8 cellular contexts compared by ENCODE assay signal in genomic region chr19:48393559-48394330, GRCh38. TPM values are rescaled to one million over a fixed set of nuclear protein-coding genes. Genes with fewer than 3 reads are reported as not detected.
DNase-seq lines count a peak whose midpoint lies in the region; ATAC-seq and TF ChIP-seq lines count a peak whose summit lies in the region.

Gene GRIN2D, plus strand, starts transcription at chr19:48393668. Its CDS starts 4,725 bp downstream, at chr19:48398393.

- peaks cover 51% of the 10 kb centered on the region for H3K27me3 Mint-ChIP-seq in CD4-positive, CD25-positive, alpha-beta regulatory T cell
- H3K27me3 Mint-ChIP-seq in activated naive CD4-positive, alpha-beta T cell treated with anti-CD3 and anti-CD28 coated beads for 36 hours (ENCODE audit: low read depth), result peaks cover 42% of the 10 kb centered on the region

- H3K36me3 Mint-ChIP-seq in CD4-positive, CD25-positive, alpha-beta regulatory T cell, result peaks cover 1% of the 10 kb centered on the region
- H3K36me3 Mint-ChIP-seq in activated naive CD4-positive, alpha-beta T cell treated with anti-CD3 and anti-CD28 coated beads for 36 hours (ENCODE audit: low read depth), result peaks cover 3% of the 10 kb centered on the region

- peak in 2 of 3 donors; percentile 21 to 22 for DNase-seq in CD4-positive, CD25-positive, alpha-beta regulatory T cell
- DNase-seq in HUDEP-2 (lab: John Stamatoyannopoulos, UW; ENCODE audit: unreplicated experiment in 76 of 76) (peak in 53 of 76 experiments; percentile 15 to 68 (median 49)), kidney epithelial cell (ENCODE audit: low read depth) (no peak), esophagus muscularis mucosa (ENCODE audit: extremely low spot score) (no peak), OCI-M2 (lab: John Stamatoyannopoulos, UW; ENCODE audit: unreplicated experiment) (no peak)
- peak; percentile 25 for DNase-seq in activated naive CD4-positive, alpha-beta T cell treated with anti-CD3 and anti-CD28 coated beads for 36 hours

- H3K4me1 ChIP-seq in CD4-positive, CD25-positive, alpha-beta regulatory T cell (ENCODE audit: control insufficient read depth, insufficient read depth, low read length, poor library complexity, severe bottlenecking), result peaks cover 62% of the 10 kb centered on the region
- H3K4me1 ChIP-seq in esophagus muscularis mucosa, result peaks cover 28 to 67% (median 52%) of the 10 kb centered on the region in 4 donors

- H3K9me3 ChIP-seq in CD4-positive, CD25-positive, alpha-beta regulatory T cell (ENCODE audit: control insufficient read depth in 2 of 2, low read length in 2 of 2), result no peaks in the 10 kb centered on the region
- H3K9me3 ChIP-seq in esophagus muscularis mucosa, result no peaks in the 10 kb centered on the region

- TF ChIP-seq CTCF in kidney epithelial cell (IDR thresholded peaks at IDR 0.05; ENCODE audit: insufficient read depth, low read length, poor library complexity, severe bottlenecking) (no peak), esophagus muscularis mucosa (IDR thresholded peaks at IDR 0.05) (no peak)

- CTCF ChIA-PET in activated naive CD4-positive, alpha-beta T cell treated with anti-CD3 and anti-CD28 coated beads for 36 hours (lab: Charles Lee), result interaction anchor here (0.5 to 1.2 kb wide), 2 partner anchors 18 to 29 kb away, joined by 3 read pairs; partner anchors contain the start of genes SYNGR4 and TMEM143

- peaks cover 5% of the 10 kb centered on the region for H3K27me3 ChIP-seq in CD4-positive, CD25-positive, alpha-beta regulatory T cell (ENCODE audit: control insufficient read depth, insufficient read depth, low read length)
- H3K27me3 ChIP-seq in kidney epithelial cell (ENCODE audit: control insufficient read depth, insufficient read depth, low read length) (peaks cover 44% of the 10 kb centered on the region), esophagus muscularis mucosa (peaks cover 7 to 68% (median 56%) of the 10 kb centered on the region in 4 donors)

- WGBS in esophagus muscularis mucosa, result 4% methylated on average over 9 of the region's 40 CpGs

- TF ChIP-seq EP300 in esophagus muscularis mucosa (IDR thresholded peaks at IDR 0.05), result no peak

- peaks cover 0 to 49% (median 18%) of the 10 kb centered on the region in 4 donors for H3K4me1 Mint-ChIP-seq in CD4-positive, CD25-positive, alpha-beta regulatory T cell
- peaks cover 43% of the 10 kb centered on the region for H3K4me1 Mint-ChIP-seq in activated naive CD4-positive, alpha-beta T cell treated with anti-CD3 and anti-CD28 coated beads for 36 hours (ENCODE audit: low read depth)

- TF ChIP-seq POLR2A in esophagus muscularis mucosa (IDR thresholded peaks at IDR 0.05; ENCODE audit: low read depth), result no peak

- no peak within 1 kb of the TSS for H3K4me3 ChIP-seq in CD4-positive, CD25-positive, alpha-beta regulatory T cell (ENCODE audit: low read depth, low read length)
- H3K4me3 ChIP-seq in kidney epithelial cell (ENCODE audit: low read depth, low read length) (peak within 1 kb of the TSS; percentile 26), esophagus muscularis mucosa (peak within 1 kb of the TSS in 2 of 4 donors; percentile 22 to 32)

- peaks cover 2% of the 10 kb centered on the region for H3K36me3 ChIP-seq in CD4-positive, CD25-positive, alpha-beta regulatory T cell (ENCODE audit: control insufficient read depth, insufficient read depth, low read length)
- no peaks in the 10 kb centered on the region for H3K36me3 ChIP-seq in kidney epithelial cell (ENCODE audit: control insufficient read depth, insufficient read depth, low read length)
- H3K36me3 ChIP-seq in esophagus muscularis mucosa, result peaks cover 7 to 9% (median 8%) of the 10 kb centered on the region in 4 donors

- intact Hi-C loops in activated naive CD4-positive, alpha-beta T cell treated with anti-CD3 and anti-CD28 coated beads for 36 hours (cut with micrococcal nuclease), result loop anchor here (5.0 kb wide), 1 partner anchor 189 kb away; no protein-coding TSS in a partner anchor
- intact Hi-C loops in esophagus muscularis mucosa (cut with DNase I), result no loop called here

- H3K9me3 Mint-ChIP-seq in CD4-positive, CD25-positive, alpha-beta regulatory T cell, result peaks cover 0 to 5% (median 0%) of the 10 kb centered on the region in 7 donors
- H3K9me3 Mint-ChIP-seq in activated naive CD4-positive, alpha-beta T cell treated with anti-CD3 and anti-CD28 coated beads for 36 hours, result no peaks in the 10 kb centered on the region

- peak within 1 kb of the TSS in 2 of 3 donors; percentile 69 to 76 for H3K27ac Mint-ChIP-seq in CD4-positive, CD25-positive, alpha-beta regulatory T cell
- H3K27ac Mint-ChIP-seq in activated naive CD4-positive, alpha-beta T cell treated with anti-CD3 and anti-CD28 coated beads for 36 hours, result no peak within 1 kb of the TSS

- H3K27ac ChIP-seq in CD4-positive, CD25-positive, alpha-beta regulatory T cell (ENCODE audit: insufficient read depth, low read length, poor library complexity, severe bottlenecking), result no peak within 1 kb of the TSS
- H3K27ac ChIP-seq in esophagus muscularis mucosa (replicated peaks in 1 of 4), result no peak within 1 kb of the TSS

- ATAC-seq in CD4-positive, CD25-positive, alpha-beta regulatory T cell (ENCODE audit: low read depth in 2 of 2), result no peak
- no peak for ATAC-seq in GM21381 (IDR thresholded peaks at IDR 0.05; ENCODE audit: unreplicated experiment)
- no peak for ATAC-seq in GM21529 (IDR thresholded peaks at IDR 0.05; ENCODE audit: unreplicated experiment)

- peak within 1 kb of the TSS; percentile 66 to 91 (median 82) for H3K4me3 Mint-ChIP-seq in CD4-positive, CD25-positive, alpha-beta regulatory T cell
- peak within 1 kb of the TSS; percentile 34 for H3K4me3 Mint-ChIP-seq in activated naive CD4-positive, alpha-beta T cell treated with anti-CD3 and anti-CD28 coated beads for 36 hours

RNA-seq across cellular contexts. Expression of gene GRIN2D, which starts in this region (rescaled TPM):
- total RNA-seq in CD4-positive, CD25-positive, alpha-beta regulatory T cell, result not detected
- polyA plus RNA-seq in CD4-positive, CD25-positive, alpha-beta regulatory T cell, result not detected
- total RNA-seq in activated naive CD4-positive, alpha-beta T cell treated with anti-CD3 and anti-CD28 coated beads for 36 hours, result under 1 TPM; 0.05 to 0.07 TPM
- 0.21 and 0.63 TPM in 2 replicates for total RNA-seq in kidney epithelial cell
- under 1 TPM; 0.19 to 0.42 (median 0.37) TPM for total RNA-seq in esophagus muscularis mucosa

Comparison
In these comparisons a context has a peak if more than half of its experiments do, and no peak if none do; other contexts are left out.
1. Peak in DNase-seq in CD4-positive, CD25-positive, alpha-beta regulatory T cell; RNA of the gene not detected or under 1 TPM.
2. Peak in DNase-seq in activated naive CD4-positive, alpha-beta T cell treated with anti-CD3 and anti-CD28 coated beads for 36 hours; RNA of the gene not detected or under 1 TPM.
3. DNase-seq: peak in HUDEP-2 (53 of 76); none in kidney epithelial cell (single experiment), esophagus muscularis mucosa (single experiment) and OCI-M2 (single experiment).